23 cellular contexts compared by ENCODE assay signal in genomic region chr12:95134085-95134484, GRCh38.
"Had no signal": no experiment of that assay in that cellular context is flagged by ENCODE, and none has a peak within 500 bp of the region (broad histone marks: within the 10 kb centered on the region; RNA-seq: fewer than 3 reads in every experiment).

No MANE protein-coding gene starts in this region.

- H3K4me1 ChIP-seq: colonic mucosa, foreskin keratinocyte, gastrocnemius medialis had no signal

- H3K36me3 ChIP-seq: colonic mucosa, gastrocnemius medialis had no signal

- H3K9me3 ChIP-seq: colonic mucosa, esophagus muscularis mucosa, esophagus squamous epithelium, gastrocnemius medialis, gastroesophageal sphincter, heart right ventricle had no signal

- H3K27ac ChIP-seq: colonic mucosa, coronary artery, dorsolateral prefrontal cortex, epithelial cell of prostate, esophagus muscularis mucosa, esophagus squamous epithelium, foreskin keratinocyte, gastrocnemius medialis, gastroesophageal sphincter, heart right ventricle had no signal

- H3K4me3 ChIP-seq: colonic mucosa, coronary artery, dorsolateral prefrontal cortex, esophagus muscularis mucosa, esophagus squamous epithelium, gastrocnemius medialis, gastroesophageal sphincter, heart right ventricle had no signal

- ATAC-seq: effector memory CD8-positive, alpha-beta T cell; esophagus mucosa; foreskin keratinocyte; gastrocnemius medialis; gastroesophageal sphincter had no signal

- H3K27me3 ChIP-seq: colonic mucosa, dorsolateral prefrontal cortex, esophagus muscularis mucosa, esophagus squamous epithelium, foreskin keratinocyte, gastrocnemius medialis, gastroesophageal sphincter, heart right ventricle had no signal

- DNase-seq: colonic mucosa; cortex of kidney; dermis blood vessel endothelial cell; dorsolateral prefrontal cortex; effector CD4-positive, alpha-beta T cell; effector CD8-positive, alpha-beta T cell; effector memory CD4-positive, alpha-beta T cell; effector memory CD8-positive, alpha-beta T cell; endodermal cell; erythroblast; esophagus squamous epithelium; foreskin fibroblast; foreskin keratinocyte; foreskin melanocyte; gastrocnemius medialis; glutamatergic neuron; head of caudate nucleus; heart right ventricle had no signal
